In the genomic region with DNA sequence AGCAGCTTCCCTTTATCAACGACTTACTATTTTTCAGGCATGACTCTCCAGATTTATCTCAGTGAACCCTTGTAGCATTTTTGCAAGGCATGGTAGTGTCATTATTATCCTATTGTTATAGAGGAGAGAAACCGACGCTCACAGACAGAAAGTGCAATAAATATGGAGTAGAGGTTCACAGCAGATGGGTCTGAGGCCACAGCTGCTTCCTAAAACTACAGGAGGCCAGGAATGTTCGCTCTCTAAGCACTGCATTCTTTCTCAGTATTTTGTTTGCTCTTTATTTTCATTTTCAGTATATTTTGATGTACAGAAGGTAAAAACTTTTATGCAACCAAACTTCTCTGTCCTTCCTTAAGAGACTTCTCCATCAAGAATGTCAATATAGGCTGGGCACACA, we compare ENCODE assay signal across 32 cellular contexts. TPM values are rescaled to one million over a fixed set of nuclear protein-coding genes. Genes with fewer than 3 reads are reported as not detected.
A peak's percentile ranks its signal among the peaks of the same experiment; 100 is the strongest.
DNase-seq lines count a peak whose midpoint lies in the region; ATAC-seq, FAIRE-seq and TF ChIP-seq lines count a peak whose summit lies in the region.
"Had no signal": no experiment of that assay in that cellular context is flagged by ENCODE, and none has a peak within 500 bp of the region (broad histone marks: within the 10 kb centered on the region; RNA-seq: fewer than 3 reads in every experiment).

No MANE protein-coding gene starts in this region.

- TF ChIP-seq CTCF in left ventricle myocardium inferior (IDR thresholded peaks at IDR 0.05; ENCODE audit: borderline replicate concordance) (no peak), astrocyte (IDR thresholded peaks at IDR 0.05; ENCODE audit: insufficient read depth, low read depth, low read length) (no peak), upper lobe of right lung (IDR thresholded peaks at IDR 0.05) (no peak)

- ATAC-seq in right cardiac atrium (no peak), naive B cell (ENCODE audit: low read depth in 2 of 2) (no peak), upper lobe of right lung (no peak), HG02763 (IDR thresholded peaks at IDR 0.05; ENCODE audit: unreplicated experiment) (no peak)
- ATAC-seq: esophagus mucosa; left lobe of liver; natural killer cell treated with Interleukin-12 subunit alpha and Interleukin-12 subunit beta and Interleukin-15 and Interleukin-18, amount 100 ng/mL, for 72 hours had no signal

- DNase-seq in left ventricle myocardium inferior (no peak), right cardiac atrium (no peak), astrocyte (ENCODE audit: low read depth) (no peak), naive B cell (no peak), upper lobe of right lung (no peak)
- DNase-seq in activated CD4-positive, alpha-beta T cell treated with anti-CD3 and anti-CD28 coated beads, Interleukin-2, amount 50 U/mL, for 4 hours: no peak
- DNase-seq in stimulated activated CD4-positive, alpha-beta T cell treated with anti-CD3 and anti-CD28 coated beads, Interleukin-4, amount 100 ng/mL, for 24 hours: no peak
- DNase-seq: activated CD4-positive, alpha-beta T cell treated with anti-CD3 and anti-CD28 coated beads for 4 hours; activated naive CD4-positive, alpha-beta T cell; activated T-cell treated with anti-CD3 and anti-CD28 coated beads, Interleukin-2, amount 50 U/mL, for 48 hours; cortex of kidney; DMS53; GDM1; GOT3; immature natural killer cell; NCI-H510A; sigmoid colon; T-helper 2 cell had no signal

- H3K4me1 Mint-ChIP-seq in astrocyte (ENCODE audit: low read depth, unreplicated experiment) (peaks cover 28% of the 10 kb centered on the region), naive B cell (peaks cover 59 to 66% (median 59%) of the 10 kb centered on the region in 3 donors)

- intact Hi-C loops in left ventricle myocardium inferior (cut with micrococcal nuclease): no loop called here
- intact Hi-C loops in right cardiac atrium (cut with DNase I): no loop called here
- intact Hi-C loops in upper lobe of right lung (cut with DNase I): no loop called here

- H3K27me3 ChIP-seq in left ventricle myocardium inferior (ENCODE audit: low read depth) (peaks cover 5% of the 10 kb centered on the region), right cardiac atrium (ENCODE audit: control insufficient read depth, insufficient read depth) (no peaks in the 10 kb centered on the region), astrocyte (ENCODE audit: insufficient read depth, low read length) (no peaks in the 10 kb centered on the region), upper lobe of right lung (no peaks in the 10 kb centered on the region)
- H3K27me3 ChIP-seq: adrenal gland, breast epithelium had no signal

- H3K4me3 Mint-ChIP-seq in astrocyte (ENCODE audit: unreplicated experiment) (peak overlapping the region; percentile 27), naive B cell (peak overlapping the region in 4 of 8 donors; percentile 28 to 67 (median 45))
- H3K4me3 Mint-ChIP-seq: immature natural killer cell; mesothelial cell of epicardium; natural killer cell treated with Interleukin-12 subunit alpha and Interleukin-12 subunit beta and Interleukin-15 and Interleukin-18, amount 100 ng/mL, for 72 hours had no signal

- H3K27ac ChIP-seq in left ventricle myocardium inferior (replicated peaks): peak overlapping the region; percentile 36
- H3K27ac ChIP-seq in right cardiac atrium (ENCODE audit: low read length): no peak overlapping the region
- H3K27ac ChIP-seq in astrocyte (ENCODE audit: low read depth, low read length): no peak overlapping the region
- H3K27ac ChIP-seq in upper lobe of right lung: peak overlapping the region; percentile 76

- H3K9me3 ChIP-seq in left ventricle myocardium inferior (replicated peaks) (no peaks in the 10 kb centered on the region), right cardiac atrium (ENCODE audit: control insufficient read depth, low read length) (no peaks in the 10 kb centered on the region), astrocyte (ENCODE audit: insufficient read depth, low read depth, low read length) (no peaks in the 10 kb centered on the region), upper lobe of right lung (no peaks in the 10 kb centered on the region)
- H3K9me3 ChIP-seq: adrenal gland, breast epithelium, sigmoid colon had no signal

- H3K9ac ChIP-seq in astrocyte (ENCODE audit: low read length): no peak overlapping the region

- WGBS in right cardiac atrium: 41% methylated on average over 4 of the region's 4 CpGs

- no peak overlapping the region for H2AFZ ChIP-seq in astrocyte (ENCODE audit: low read depth, low read length)
- H2AFZ ChIP-seq: hepatocyte had no signal

- no peaks in the 10 kb centered on the region for H3K79me2 ChIP-seq in astrocyte (ENCODE audit: insufficient read depth, low read length)
- H3K79me2 ChIP-seq: hepatocyte had no signal

- H4K20me1 ChIP-seq in astrocyte (ENCODE audit: insufficient read depth, low read length): no peaks in the 10 kb centered on the region

- H3K4me3 ChIP-seq in left ventricle myocardium inferior: no peak overlapping the region
- H3K4me3 ChIP-seq in right cardiac atrium (ENCODE audit: low read length): no peak overlapping the region
- no peak overlapping the region for H3K4me3 ChIP-seq in astrocyte (ENCODE audit: insufficient read depth, low read depth, low read length)
- no peak overlapping the region for H3K4me3 ChIP-seq in upper lobe of right lung
- H3K4me3 ChIP-seq: adrenal gland, breast epithelium, hepatocyte, sigmoid colon had no signal

- H3K4me2 ChIP-seq in astrocyte (ENCODE audit: low read length): no peak overlapping the region
- H3K4me2 ChIP-seq: hepatocyte had no signal

- H3K4me1 ChIP-seq in left ventricle myocardium inferior: peaks cover 26% of the 10 kb centered on the region
- peaks cover 5% of the 10 kb centered on the region for H3K4me1 ChIP-seq in right cardiac atrium (ENCODE audit: control insufficient read depth, insufficient read depth, low read length)
- H3K4me1 ChIP-seq in astrocyte (ENCODE audit: insufficient read depth, low read length): peaks cover 17% of the 10 kb centered on the region
- peaks cover 3% of the 10 kb centered on the region for H3K4me1 ChIP-seq in upper lobe of right lung
- H3K4me1 ChIP-seq: adrenal gland, breast epithelium had no signal

- H3K36me3 ChIP-seq in left ventricle myocardium inferior (no peaks in the 10 kb centered on the region), astrocyte (ENCODE audit: insufficient read depth, low read length) (no peaks in the 10 kb centered on the region), upper lobe of right lung (no peaks in the 10 kb centered on the region)
- H3K36me3 ChIP-seq: adrenal gland, breast epithelium, sigmoid colon had no signal

- H3K27me3 Mint-ChIP-seq in astrocyte (ENCODE audit: low read depth, unreplicated experiment): no peaks in the 10 kb centered on the region
- no peaks in the 10 kb centered on the region for H3K27me3 Mint-ChIP-seq in naive B cell

- H3K9me3 Mint-ChIP-seq in astrocyte (ENCODE audit: unreplicated experiment): no peaks in the 10 kb centered on the region
- no peaks in the 10 kb centered on the region for H3K9me3 Mint-ChIP-seq in naive B cell
- H3K9me3 Mint-ChIP-seq: immature natural killer cell; mesothelial cell of epicardium; natural killer cell treated with Interleukin-12 subunit alpha and Interleukin-12 subunit beta and Interleukin-15 and Interleukin-18, amount 100 ng/mL, for 72 hours had no signal

- no peaks in the 10 kb centered on the region for H3K36me3 Mint-ChIP-seq in astrocyte (ENCODE audit: low read depth, unreplicated experiment)
- H3K36me3 Mint-ChIP-seq in naive B cell: no peaks in the 10 kb centered on the region
- H3K36me3 Mint-ChIP-seq: immature natural killer cell; mesothelial cell of epicardium; natural killer cell treated with Interleukin-12 subunit alpha and Interleukin-12 subunit beta and Interleukin-15 and Interleukin-18, amount 100 ng/mL, for 72 hours had no signal

- H3K27ac Mint-ChIP-seq in astrocyte (ENCODE audit: unreplicated experiment) (peak overlapping the region; percentile 95), naive B cell (peak overlapping the region in 4 of 6 donors; percentile 29 to 90 (median 50))
- H3K27ac Mint-ChIP-seq: natural killer cell treated with Interleukin-12 subunit alpha and Interleukin-12 subunit beta and Interleukin-15 and Interleukin-18, amount 100 ng/mL, for 72 hours had no signal

- FAIRE-seq in astrocyte (lab: Jason Lieb, UNC): no peak
- FAIRE-seq: A204.1, frontal cortex, RCC 7860 had no signal

RNA-seq across cellular contexts. Expression of a gene that starts 4.5 kb away (rescaled TPM):
- total RNA-seq in left ventricle myocardium inferior (20.5 TPM), right cardiac atrium (100 to 1,000 TPM in 2 of 4 donors, 10 to 100 TPM in 2; 81.0 to 124 (median 103) TPM), astrocyte (65.0 and 102 TPM in 2 replicates), upper lobe of right lung (272 TPM)
- polyA plus RNA-seq in right cardiac atrium (62.8 TPM), naive B cell (ENCODE audit: low read depth in 6 of 6) (10 to 100 TPM in 1 of 6 donors, 1 to 10 TPM in 5; 1.9 to 18.5 (median 4.1) TPM)
- total RNA-seq: M059J had no signal

RNA-seq across cellular contexts. Expression of a gene that starts 17.3 kb away (rescaled TPM):
- 12.4 TPM for total RNA-seq in left ventricle myocardium inferior
- 10 to 100 TPM; 24.5 to 28.9 (median 25.8) TPM for total RNA-seq in right cardiac atrium
- 16.6 TPM for polyA plus RNA-seq in right cardiac atrium
- 9.6 and 10.6 TPM in 2 replicates for total RNA-seq in astrocyte
- polyA plus RNA-seq in naive B cell (ENCODE audit: low read depth in 6 of 6): 10 to 100 TPM; 26.3 to 53.0 (median 31.4) TPM
- 26.8 TPM for total RNA-seq in upper lobe of right lung

RNA-seq across cellular contexts. Expression of a gene that starts 23.7 kb away (rescaled TPM):
- total RNA-seq in left ventricle myocardium inferior: 78.0 TPM
- 100 to 1,000 TPM in 1 of 4 donors, 10 to 100 TPM in 3; 85.8 to 110 (median 99.0) TPM for total RNA-seq in right cardiac atrium
- polyA plus RNA-seq in right cardiac atrium: 86.6 TPM
- 59.9 and 67.7 TPM in 2 replicates for total RNA-seq in astrocyte
- 100 to 1,000 TPM in 2 of 6 donors, 10 to 100 TPM in 4; 80.6 to 128 (median 88.6) TPM for polyA plus RNA-seq in naive B cell (ENCODE audit: low read depth in 6 of 6)
- 60.2 TPM for total RNA-seq in upper lobe of right lung

RNA-seq across cellular contexts. Expression of a gene that starts 34.3 kb away (rescaled TPM):
- total RNA-seq in left ventricle myocardium inferior: 671 TPM
- 1,000 to 10,000 TPM in 2 of 4 donors, 100 to 1,000 TPM in 2; 946 to 1,159 (median 1,024) TPM for total RNA-seq in right cardiac atrium
- 2,530 TPM for polyA plus RNA-seq in right cardiac atrium
- total RNA-seq in astrocyte: 0.70 and 0.79 TPM in 2 replicates
- polyA plus RNA-seq in naive B cell (ENCODE audit: low read depth in 6 of 6): not detected
- total RNA-seq in upper lobe of right lung: 1.1 TPM
- total RNA-seq: activated CD8-positive, alpha-beta memory T cell treated with anti-CD3 and anti-CD28 coated beads for 36 hours; left lobe of liver; natural killer cell treated with Interleukin-12 subunit alpha and Interleukin-12 subunit beta and Interleukin-15 and Interleukin-18, amount 100 ng/mL, for 72 hours had no signal
- polyA plus RNA-seq: hepatocyte, immature natural killer cell had no signal

RNA-seq across cellular contexts. Expression of a gene that starts 41.5 kb away (rescaled TPM):
- 518 TPM for total RNA-seq in left ventricle myocardium inferior
- over 10,000 TPM; 13,263 to 15,323 (median 14,734) TPM for total RNA-seq in right cardiac atrium
- polyA plus RNA-seq in right cardiac atrium: 28,570 TPM
- total RNA-seq in astrocyte: 60.0 and 63.0 TPM in 2 replicates
- not detected for polyA plus RNA-seq in naive B cell (ENCODE audit: low read depth in 6 of 6)
- total RNA-seq in upper lobe of right lung: 3.1 TPM
- total RNA-seq: activated CD8-positive, alpha-beta memory T cell treated with anti-CD3 and anti-CD28 coated beads for 36 hours; adrenal gland; esophagus mucosa; left lobe of liver; M059J; natural killer cell treated with Interleukin-12 subunit alpha and Interleukin-12 subunit beta and Interleukin-15 and Interleukin-18, amount 100 ng/mL, for 72 hours; sigmoid colon; subcutaneous adipose tissue had no signal
- polyA plus RNA-seq: immature natural killer cell had no signal

Comparison
In these comparisons a context has a peak if more than half of its experiments do, and no peak if none do; other contexts are left out.
1. H3K27ac ChIP-seq: peak in left ventricle myocardium inferior (single experiment) and upper lobe of right lung (single experiment); none in right cardiac atrium (single experiment) and astrocyte (single experiment).